In genomic region chr1:200228081-200228480, GRCh38 we compare ENCODE assay signal across 23 cellular contexts.
"Had no signal": no experiment of that assay in that cellular context is flagged by ENCODE, and none has a peak within 500 bp of the region (broad histone marks: within the 10 kb centered on the region; RNA-seq: fewer than 3 reads in every experiment).

No MANE protein-coding gene starts in this region.

- H3K27me3 ChIP-seq: ovary, thyroid gland had no signal

- H3K9me3 ChIP-seq: breast epithelium, lower lobe of right lung, neutrophil, ovary, thyroid gland had no signal

- H3K4me1 ChIP-seq: breast epithelium, thyroid gland had no signal

- H3K36me3 ChIP-seq: breast epithelium, lower lobe of right lung, neutrophil, ovary, thyroid gland had no signal

- H3K27ac ChIP-seq: lower lobe of right lung, neutrophil, ovary, thyroid gland had no signal

- H3K4me3 ChIP-seq: breast epithelium, lower lobe of right lung, ovary, thyroid gland had no signal

- ATAC-seq: left cardiac atrium; lower lobe of right lung; naive thymus-derived CD4-positive, alpha-beta T cell; right cardiac atrium had no signal

- FAIRE-seq: colon, islet of Langerhans had no signal

- DNase-seq: activated CD4-positive, alpha-beta T cell treated with anti-CD3 and anti-CD28 coated beads, Interleukin-2, amount 50 U/mL, for 48 hours; activated naive CD4-positive, alpha-beta T cell treated with Interleukin-2 at 50 U/mL for 16 hours; activated naive CD8-positive, alpha-beta T cell treated with anti-CD3 and anti-CD28 coated beads, Interleukin-2, amount 10 ng/mL, durations not matched to agents 7 days and 5 days; activated T-cell treated with anti-CD3 and anti-CD28 coated beads, Interleukin-2, amount 50 U/mL, for 48 hours; amniotic stem cell; erythroblast; foreskin melanocyte; head of caudate nucleus; hypothalamus; left cardiac atrium; lower lobe of right lung; naive thymus-derived CD4-positive, alpha-beta T cell; ovary; right cardiac atrium; stimulated activated CD4-positive, alpha-beta T cell treated with anti-CD3 and anti-CD28 coated beads, Interleukin-12 subunit alpha, Interleukin-12 subunit beta, amount 100 ng/mL, for 4 hours; stimulated activated CD4-positive, alpha-beta T cell treated with anti-CD3 and anti-CD28 coated beads, Interleukin-4, amount 100 ng/mL, for 4 hours; substantia nigra; T-helper 9 cell; thyroid gland had no signal
